ENCODE assay signal across 9 cellular contexts in the genomic region with DNA sequence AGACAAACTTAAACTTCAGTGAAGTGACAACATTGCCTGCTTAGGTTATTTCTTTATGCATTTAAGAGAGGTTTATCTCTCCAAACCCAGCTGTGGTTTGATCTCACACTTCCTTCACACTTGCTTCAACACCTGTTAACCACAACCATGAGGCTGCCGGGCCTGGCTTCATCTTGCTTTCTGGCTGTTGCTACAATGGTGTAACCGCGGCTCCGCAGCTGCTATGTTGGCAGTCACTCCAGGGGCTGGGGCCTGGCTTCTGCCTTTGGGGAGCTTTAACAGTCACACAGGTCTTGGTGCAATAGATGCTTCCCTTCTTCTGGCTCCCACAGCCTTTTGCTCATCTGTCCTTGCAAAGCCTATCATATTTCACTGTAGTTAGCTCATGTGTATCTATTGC.
DNase-seq lines count a peak whose midpoint lies in the region; ATAC-seq and TF ChIP-seq lines count a peak whose summit lies in the region.
"Had no signal": no experiment of that assay in that cellular context is flagged by ENCODE, and none has a peak within 500 bp of the region (broad histone marks: within the 10 kb centered on the region; RNA-seq: fewer than 3 reads in every experiment).

No MANE protein-coding gene starts in this region.

- no peak overlapping the region for H3K14ac ChIP-seq in mesenchymal stem cell (ENCODE audit: low read length in 2 of 2)

- no peak overlapping the region for H2AFZ ChIP-seq in mesenchymal stem cell (ENCODE audit: low read depth, low read length)

- in situ Hi-C loops in transverse colon (cut with MboI; ENCODE audit: low pct_ligation_motif_present in 1 of 4, low pct_unique_long_range_greater_than_20kb in 1 of 4, low sequenced_read_pairs in 3 of 4) = no loop called here

- no peaks in the 10 kb centered on the region for H3K79me1 ChIP-seq in mesenchymal stem cell (replicated peaks; ENCODE audit: low read length, poor library complexity, severe bottlenecking)

- no peak for TF ChIP-seq POLR2A in transverse colon (IDR thresholded peaks at IDR 0.05)
- no peak for TF ChIP-seq POLR2A in vagina (IDR thresholded peaks at IDR 0.05)

- peaks cover 2% of the 10 kb centered on the region for H3K27me3 Mint-ChIP-seq in activated CD4-positive, alpha-beta memory T cell treated with anti-CD3 and anti-CD28 coated beads, Interleukin-2, amount 10 ng/mL, durations not matched to agents 7 days and 5 days

- DNase-seq in stimulated activated CD4-positive, alpha-beta T cell treated with anti-CD3 and anti-CD28 coated beads, Interleukin-12 subunit alpha, Interleukin-12 subunit beta, amount 100 ng/mL, for 48 hours (ENCODE audit: low read depth in 2 of 3, low spot score in 1 of 3) = peak; percentile 1 to 5 (median 1)
- DNase-seq in stimulated activated CD4-positive, alpha-beta T cell treated with anti-CD3 and anti-CD28 coated beads, Interleukin-4, amount 100 ng/mL, for 4 hours = no peak
- DNase-seq in activated CD4-positive, alpha-beta memory T cell treated with anti-CD3 and anti-CD28 coated beads, Interleukin-2, amount 10 ng/mL, durations not matched to agents 7 days and 5 days = peak; percentile 59
- peak; percentile 5 for DNase-seq in fibroblast of mammary gland (ENCODE audit: low read depth)
- peak; percentile 22 for DNase-seq in transverse colon
- no peak for DNase-seq in vagina (ENCODE audit: extremely low spot score in 2 of 2)
- DNase-seq in left lobe of liver (ENCODE audit: low spot score) = no peak
- DNase-seq in mesenchymal stem cell = no peak
- DNase-seq: SK-N-SH had no signal

- H3K36me3 Mint-ChIP-seq in activated CD4-positive, alpha-beta memory T cell treated with anti-CD3 and anti-CD28 coated beads, Interleukin-2, amount 10 ng/mL, durations not matched to agents 7 days and 5 days (ENCODE audit: low read depth) = no peaks in the 10 kb centered on the region

- no peak overlapping the region for H2AK5ac ChIP-seq in mesenchymal stem cell (ENCODE audit: low read length, severe bottlenecking)

- H3K4me3 ChIP-seq in fibroblast of mammary gland (ENCODE audit: control insufficient read depth, low read depth, low read length) = no peak overlapping the region
- no peak overlapping the region for H3K4me3 ChIP-seq in transverse colon
- H3K4me3 ChIP-seq in vagina = no peak overlapping the region
- no peak overlapping the region for H3K4me3 ChIP-seq in mesenchymal stem cell (ENCODE audit: insufficient read depth in 1 of 2, low read depth in 1 of 2, low read length in 2 of 2)

- no peak overlapping the region for H2BK15ac ChIP-seq in mesenchymal stem cell (ENCODE audit: low read depth, poor library complexity, severe bottlenecking)

- 67 to 80% methylated on average over 4 of the region's 4 CpGs for WGBS in transverse colon (ENCODE audit: low coverage in 1 of 2), 2 donors
- WGBS in mesenchymal stem cell = 80% methylated on average over 4 of the region's 4 CpGs

- H3K9me3 Mint-ChIP-seq in activated CD4-positive, alpha-beta memory T cell treated with anti-CD3 and anti-CD28 coated beads, Interleukin-2, amount 10 ng/mL, durations not matched to agents 7 days and 5 days = no peaks in the 10 kb centered on the region

- H3K36me3 ChIP-seq in transverse colon (no peaks in the 10 kb centered on the region), vagina (no peaks in the 10 kb centered on the region), mesenchymal stem cell (ENCODE audit: control insufficient read depth in 1 of 2, insufficient read depth in 2 of 2, low read depth in 1 of 2, low read length in 2 of 2) (no peaks in the 10 kb centered on the region)

- no peak overlapping the region for H3K27ac Mint-ChIP-seq in activated CD4-positive, alpha-beta memory T cell treated with anti-CD3 and anti-CD28 coated beads, Interleukin-2, amount 10 ng/mL, durations not matched to agents 7 days and 5 days

- H3K4me1 Mint-ChIP-seq in activated CD4-positive, alpha-beta memory T cell treated with anti-CD3 and anti-CD28 coated beads, Interleukin-2, amount 10 ng/mL, durations not matched to agents 7 days and 5 days = peaks cover 8% of the 10 kb centered on the region

- H3K4me2 ChIP-seq in mesenchymal stem cell (ENCODE audit: low read length, poor library complexity, severe bottlenecking) = no peak overlapping the region
- H3K4me2 ChIP-seq: SK-N-SH had no signal

- no peak overlapping the region for H3K4ac ChIP-seq in mesenchymal stem cell (ENCODE audit: low read depth in 1 of 2, low read length in 2 of 2)

- no peak overlapping the region for H3K18ac ChIP-seq in mesenchymal stem cell (ENCODE audit: low read depth in 1 of 2, low read length in 2 of 2)

- H3K23ac ChIP-seq in mesenchymal stem cell (ENCODE audit: low read length in 2 of 2) = no peak overlapping the region

- no peak for TF ChIP-seq EP300 in transverse colon (IDR thresholded peaks at IDR 0.05; ENCODE audit: low read depth)

- POLR2A ChIA-PET in activated CD4-positive, alpha-beta memory T cell treated with anti-CD3 and anti-CD28 coated beads, Interleukin-2, amount 10 ng/mL, durations not matched to agents 7 days and 5 days (lab: Charles Lee) = no interaction called here

- no peaks in the 10 kb centered on the region for H3K27me3 ChIP-seq in transverse colon
- no peaks in the 10 kb centered on the region for H3K27me3 ChIP-seq in vagina
- no peaks in the 10 kb centered on the region for H3K27me3 ChIP-seq in mesenchymal stem cell (ENCODE audit: control insufficient read depth in 1 of 2, insufficient read depth in 1 of 2, low read length in 2 of 2)

- no peak overlapping the region for H2BK120ac ChIP-seq in mesenchymal stem cell (ENCODE audit: low read depth, low read length)

- H3K27ac ChIP-seq in transverse colon (no peak overlapping the region), vagina (no peak overlapping the region), mesenchymal stem cell (ENCODE audit: low read length, poor library complexity, severe bottlenecking) (no peak overlapping the region)

- no peaks in the 10 kb centered on the region for H3K4me1 ChIP-seq in transverse colon
- no peaks in the 10 kb centered on the region for H3K4me1 ChIP-seq in vagina
- H3K4me1 ChIP-seq in mesenchymal stem cell (ENCODE audit: control insufficient read depth, insufficient read depth, low read depth, low read length) = peaks cover 2% of the 10 kb centered on the region

- no peak overlapping the region for H4K8ac ChIP-seq in mesenchymal stem cell (ENCODE audit: low read length)

- ATAC-seq in left lobe of liver = no peak

- CTCF ChIA-PET in activated CD4-positive, alpha-beta memory T cell treated with anti-CD3 and anti-CD28 coated beads, Interleukin-2, amount 10 ng/mL, durations not matched to agents 7 days and 5 days (lab: Charles Lee) = no interaction called here

- H2BK5ac ChIP-seq in mesenchymal stem cell (ENCODE audit: low read depth, low read length, poor library complexity, severe bottlenecking) = no peak overlapping the region

- H3K9me3 ChIP-seq in transverse colon (no peaks in the 10 kb centered on the region), vagina (no peaks in the 10 kb centered on the region), mesenchymal stem cell (ENCODE audit: control insufficient read depth, low read length) (no peaks in the 10 kb centered on the region)
- H3K9me3 ChIP-seq: SK-N-SH had no signal

- no peak overlapping the region for H3K9ac ChIP-seq in mesenchymal stem cell (ENCODE audit: low read length)
- H3K9ac ChIP-seq: SK-N-SH had no signal

- intact Hi-C loops in transverse colon (cut with DNase I; ENCODE audit: low total_unique reads) = no loop called here
- intact Hi-C loops in vagina (cut with DNase I) = no loop called here

- no peak overlapping the region for H3K4me3 Mint-ChIP-seq in activated CD4-positive, alpha-beta memory T cell treated with anti-CD3 and anti-CD28 coated beads, Interleukin-2, amount 10 ng/mL, durations not matched to agents 7 days and 5 days

- H4K91ac ChIP-seq in mesenchymal stem cell (ENCODE audit: low read length) = no peak overlapping the region

- H2BK12ac ChIP-seq in mesenchymal stem cell (ENCODE audit: low read length in 2 of 2) = no peak overlapping the region

- TF ChIP-seq CTCF in fibroblast of mammary gland (conservative IDR thresholded peaks at IDR 0.05; ENCODE audit: control insufficient read depth, insufficient read depth, low read depth, low read length) (no peak), transverse colon (IDR thresholded peaks at IDR 0.05) (no peak), vagina (IDR thresholded peaks at IDR 0.05) (no peak)

Comparison
In these comparisons a context has a peak if more than half of its experiments do, and no peak if none do; other contexts are left out.
1. DNase-seq: peak in stimulated activated CD4-positive, alpha-beta T cell treated with anti-CD3 and anti-CD28 coated beads, Interleukin-12 subunit alpha, Interleukin-12 subunit beta, amount 100 ng/mL, for 48 hours (3 of 3), activated CD4-positive, alpha-beta memory T cell treated with anti-CD3 and anti-CD28 coated beads, Interleukin-2, amount 10 ng/mL, durations not matched to agents 7 days and 5 days (single experiment), fibroblast of mammary gland (single experiment) and transverse colon (single experiment); none in stimulated activated CD4-positive, alpha-beta T cell treated with anti-CD3 and anti-CD28 coated beads, Interleukin-4, amount 100 ng/mL, for 4 hours (0 of 2), vagina (0 of 2), left lobe of liver (single experiment) and mesenchymal stem cell (single experiment).